In genomic region chr12:10084733-10085132, GRCh38 we compare ENCODE assay signal across 8 cellular contexts. TPM values are rescaled to one million over a fixed set of nuclear protein-coding genes. Genes with fewer than 3 reads are reported as not detected.
"Had no signal": no experiment of that assay in that cellular context is flagged by ENCODE, and none has a peak within 500 bp of the region (broad histone marks: within the 10 kb centered on the region; RNA-seq: fewer than 3 reads in every experiment).

No MANE protein-coding gene starts in this region.

- H3K4me3 Mint-ChIP-seq: GM23338, H9 had no signal

- ATAC-seq: GM23338 had no signal

- H2AFZ ChIP-seq: GM23338 had no signal

- H3K27ac ChIP-seq: HL-60 had no signal

- DNase-seq: H9, HCEC 1CT, KG1 had no signal

- FAIRE-seq: H1, H54 had no signal

- H3K27ac Mint-ChIP-seq: GM23338, H9 had no signal

- H3K36me3 Mint-ChIP-seq: IgD-negative memory B cell had no signal

- H3K4me3 ChIP-seq: GM23338 had no signal

- H3K4me2 ChIP-seq: GM23338 had no signal

RNA-seq across cellular contexts. Expression of gene CLEC1A, which starts 14.1 kb away (rescaled TPM):
- polyA plus RNA-seq: GM23338, IgD-negative memory B cell had no signal

RNA-seq across cellular contexts. Expression of gene CLEC9A, which starts 54.3 kb away (rescaled TPM):
- polyA plus RNA-seq: GM23338, H1, IgD-negative memory B cell had no signal
